In genomic region chr10:133122171-133122935, GRCh38 we compare ENCODE assay signal across 1 cellular context.
TF ChIP-seq lines count a peak whose summit lies in the region.

No MANE protein-coding gene starts in this region.

TF ChIP-seq in H1, 55 proteins besides CTCF, POLR2A, EP300 and RAD21:
- TF ChIP-seq SRF (IDR thresholded peaks at IDR 0.05; ENCODE audit: low read depth, low read length) (no peak), CHD7 (IDR thresholded peaks at IDR 0.05; ENCODE audit: insufficient replicate concordance, low read length) (no peak), MAFK (IDR thresholded peaks at IDR 0.05; ENCODE audit: low read depth, low read length) (no peak)
